Comparison of ENCODE assay signal across 1 cellular context in genomic region chr19:36436531-36436930, GRCh38.
TF ChIP-seq lines count a peak whose summit lies in the region.

No MANE protein-coding gene starts in this region.

TF ChIP-seq in HepG2, 621 proteins besides CTCF, POLR2A, EP300 and RAD21:
- TF ChIP-seq RFXANK (CRISPR knock-in tag; IDR thresholded peaks at IDR 0.05) (peak; percentile 98), RNF2 (conservative IDR thresholded peaks at IDR 0.05; ENCODE audit: low read depth) (no peak), JDP2 (CRISPR knock-in tag; IDR thresholded peaks at IDR 0.05; ENCODE audit: borderline replicate concordance) (no peak), RFX5 (IDR thresholded peaks at IDR 0.05; ENCODE audit: low read depth, low read length) (peak; percentile 97), RFXAP (CRISPR knock-in tag; IDR thresholded peaks at IDR 0.05; ENCODE audit: borderline replicate concordance) (peak; percentile 97)
TF ChIP-seq in HepG2: peak in this region for 3.
